Comparison of ENCODE assay signal across 7 cellular contexts in genomic region chr1:64986903-64987871, GRCh38. TPM values are rescaled to one million over a fixed set of nuclear protein-coding genes. Genes with fewer than 3 reads are reported as not detected.
DNase-seq lines count a peak whose midpoint lies in the region; ATAC-seq and TF ChIP-seq lines count a peak whose summit lies in the region.

No MANE protein-coding gene starts in this region.

- no peak overlapping the region for H3K4me3 Mint-ChIP-seq in stimulated activated effector memory CD8-positive, alpha-beta T cell treated with anti-CD3 and anti-CD28 coated beads, Interleukin-12 subunit alpha, Interleukin-12 subunit beta, amount 100 ng/mL, for 72 hours

- H3K36me3 Mint-ChIP-seq in stimulated activated effector memory CD8-positive, alpha-beta T cell treated with anti-CD3 and anti-CD28 coated beads, Interleukin-12 subunit alpha, Interleukin-12 subunit beta, amount 100 ng/mL, for 72 hours: no peaks in the 10 kb centered on the region

- POLR2A ChIA-PET in SK-N-SH (lab: Yijun Ruan, JAX): no interaction called here

- no peaks in the 10 kb centered on the region for H3F3A ChIP-seq in SK-N-SH (replicated peaks; ENCODE audit: insufficient read depth)

- no peaks in the 10 kb centered on the region for H3K9me3 Mint-ChIP-seq in stimulated activated effector memory CD8-positive, alpha-beta T cell treated with anti-CD3 and anti-CD28 coated beads, Interleukin-12 subunit alpha, Interleukin-12 subunit beta, amount 100 ng/mL, for 72 hours

- no peak overlapping the region for H3K4me2 ChIP-seq in SK-N-SH

- peaks cover 20% of the 10 kb centered on the region for H3K4me1 Mint-ChIP-seq in stimulated activated effector memory CD8-positive, alpha-beta T cell treated with anti-CD3 and anti-CD28 coated beads, Interleukin-12 subunit alpha, Interleukin-12 subunit beta, amount 100 ng/mL, for 72 hours

- no peak overlapping the region for H2AFZ ChIP-seq in SK-N-SH (ENCODE audit: low read depth)

- H3K9me3 ChIP-seq in right atrium auricular region (no peaks in the 10 kb centered on the region), SK-N-SH (no peaks in the 10 kb centered on the region)

- H3K79me2 ChIP-seq in SK-N-SH (ENCODE audit: insufficient read depth): no peaks in the 10 kb centered on the region

- TF ChIP-seq RAD21 in SK-N-SH (IDR thresholded peaks at IDR 0.05; ENCODE audit: low read length): no peak

- H4K20me1 ChIP-seq in SK-N-SH (ENCODE audit: insufficient read depth): no peaks in the 10 kb centered on the region

- no peak overlapping the region for H3K4me3 ChIP-seq in right atrium auricular region
- no peak overlapping the region for H3K4me3 ChIP-seq in SK-N-SH (ENCODE audit: low read depth in 2 of 2, low read length in 1 of 2)

- DNase-seq in OCI-M1 (lab: John Stamatoyannopoulos, UW) (peak; percentile 49), right atrium auricular region (ENCODE audit: low spot score) (no peak), SK-N-SH (no peak), NCI-H1092 (lab: John Stamatoyannopoulos, UW) (no peak)
- DNase-seq in stimulated activated effector memory CD8-positive, alpha-beta T cell treated with anti-CD3 and anti-CD28 coated beads, Interleukin-12 subunit alpha, Interleukin-12 subunit beta, amount 100 ng/mL, for 72 hours (ENCODE audit: low spot score in 2 of 2): no peak

- TF ChIP-seq CTCF in right atrium auricular region (IDR thresholded peaks at IDR 0.05): no peak
- no peak for TF ChIP-seq CTCF in SK-N-SH (IDR thresholded peaks at IDR 0.05)

- H3K9me2 ChIP-seq in SK-N-SH: no peaks in the 10 kb centered on the region

- ATAC-seq in GM19035 (IDR thresholded peaks at IDR 0.05; ENCODE audit: unreplicated experiment): peak; percentile 98
- peak; percentile 96 for ATAC-seq in HG02884 (IDR thresholded peaks at IDR 0.05; ENCODE audit: unreplicated experiment)
- ATAC-seq in stimulated activated effector memory CD8-positive, alpha-beta T cell treated with anti-CD3 and anti-CD28 coated beads, Interleukin-12 subunit alpha, Interleukin-12 subunit beta, amount 100 ng/mL, for 72 hours: peak; percentile 75

- H3K9ac ChIP-seq in SK-N-SH: no peak overlapping the region

- TF ChIP-seq EP300 in SK-N-SH (IDR thresholded peaks at IDR 0.05; ENCODE audit: borderline replicate concordance in 1 of 2, low read depth in 1 of 2, low read length in 1 of 2): no peak

- CTCF ChIA-PET in SK-N-SH (lab: Yijun Ruan, JAX): interaction anchor here (1.0 kb wide), 1 partner anchor 21 kb away, joined by 3 read pairs; no protein-coding TSS in a partner anchor

- H3K4me1 ChIP-seq in right atrium auricular region (peaks cover 0 to 10% of the 10 kb centered on the region in 2 donors), SK-N-SH (ENCODE audit: control insufficient read depth in 1 of 2, insufficient read depth in 2 of 2, low read depth in 1 of 2, low read length in 1 of 2) (peaks cover 6 to 8% of the 10 kb centered on the region in 2 experiments; a peak in 2 of 4 replicates)

- H3K27me3 ChIP-seq in right atrium auricular region (no peaks in the 10 kb centered on the region), SK-N-SH (ENCODE audit: insufficient read depth) (no peaks in the 10 kb centered on the region)

- H3K27ac ChIP-seq in right atrium auricular region (no peak overlapping the region), SK-N-SH (ENCODE audit: low read depth in 2 of 2, low read length in 1 of 2) (no peak overlapping the region)

- H3K36me3 ChIP-seq in right atrium auricular region: no peaks in the 10 kb centered on the region
- no peaks in the 10 kb centered on the region for H3K36me3 ChIP-seq in SK-N-SH (replicated peaks in 1 of 2; ENCODE audit: control insufficient read depth in 1 of 2, insufficient read depth in 2 of 2, low read length in 1 of 2)

- H3K27ac Mint-ChIP-seq in stimulated activated effector memory CD8-positive, alpha-beta T cell treated with anti-CD3 and anti-CD28 coated beads, Interleukin-12 subunit alpha, Interleukin-12 subunit beta, amount 100 ng/mL, for 72 hours: no peak overlapping the region

- 79% methylated on average over 3 of the region's 3 CpGs for WGBS in SK-N-SH (ENCODE audit: low lambda C conversion rate)

TF ChIP-seq in SK-N-SH, 30 proteins besides CTCF, POLR2A, EP300 and RAD21:
- no peak for TF ChIP-seq USF2 (IDR thresholded peaks at IDR 0.05; ENCODE audit: borderline replicate concordance, low read depth, low read length)
- TF ChIP-seq, protein P1, sequence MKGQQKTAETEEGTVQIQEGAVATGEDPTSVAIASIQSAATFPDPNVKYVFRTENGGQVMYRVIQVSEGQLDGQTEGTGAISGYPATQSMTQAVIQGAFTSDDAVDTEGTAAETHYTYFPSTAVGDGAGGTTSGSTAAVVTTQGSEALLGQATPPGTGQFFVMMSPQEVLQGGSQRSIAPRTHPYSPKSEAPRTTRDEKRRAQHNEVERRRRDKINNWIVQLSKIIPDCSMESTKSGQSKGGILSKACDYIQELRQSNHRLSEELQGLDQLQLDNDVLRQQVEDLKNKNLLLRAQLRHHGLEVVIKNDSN (IDR thresholded peaks at IDR 0.05; ENCODE audit: borderline replicate concordance, low read depth): no peak
- TF ChIP-seq SIN3A (IDR thresholded peaks at IDR 0.05; ENCODE audit: borderline replicate concordance, low read depth, low read length): no peak
- TF ChIP-seq SMC3 (IDR thresholded peaks at IDR 0.05; ENCODE audit: low read depth, low read length): no peak
- no peak for TF ChIP-seq FOXJ3 (CRISPR knock-in tag; IDR thresholded peaks at IDR 0.05)
- TF ChIP-seq TEAD4 (IDR thresholded peaks at IDR 0.05; ENCODE audit: borderline replicate concordance, insufficient read depth): no peak
- no peak for TF ChIP-seq YY1 (IDR thresholded peaks at IDR 0.05; ENCODE audit: low read depth)
- no peak for TF ChIP-seq RFX5 (IDR thresholded peaks at IDR 0.05; ENCODE audit: low read length)
- no peak for TF ChIP-seq FOSL2 (IDR thresholded peaks at IDR 0.05; ENCODE audit: borderline replicate concordance, low read depth)
- no peak for TF ChIP-seq EZH2phosphoT487 (IDR thresholded peaks at IDR 0.05; ENCODE audit: borderline replicate concordance, low read depth)
- TF ChIP-seq CHD2 (IDR thresholded peaks at IDR 0.05; ENCODE audit: low read length, partially characterized antibody): no peak
- no peak for TF ChIP-seq RXRA (IDR thresholded peaks at IDR 0.05; ENCODE audit: borderline replicate concordance, low read depth)
- TF ChIP-seq, protein P2, sequence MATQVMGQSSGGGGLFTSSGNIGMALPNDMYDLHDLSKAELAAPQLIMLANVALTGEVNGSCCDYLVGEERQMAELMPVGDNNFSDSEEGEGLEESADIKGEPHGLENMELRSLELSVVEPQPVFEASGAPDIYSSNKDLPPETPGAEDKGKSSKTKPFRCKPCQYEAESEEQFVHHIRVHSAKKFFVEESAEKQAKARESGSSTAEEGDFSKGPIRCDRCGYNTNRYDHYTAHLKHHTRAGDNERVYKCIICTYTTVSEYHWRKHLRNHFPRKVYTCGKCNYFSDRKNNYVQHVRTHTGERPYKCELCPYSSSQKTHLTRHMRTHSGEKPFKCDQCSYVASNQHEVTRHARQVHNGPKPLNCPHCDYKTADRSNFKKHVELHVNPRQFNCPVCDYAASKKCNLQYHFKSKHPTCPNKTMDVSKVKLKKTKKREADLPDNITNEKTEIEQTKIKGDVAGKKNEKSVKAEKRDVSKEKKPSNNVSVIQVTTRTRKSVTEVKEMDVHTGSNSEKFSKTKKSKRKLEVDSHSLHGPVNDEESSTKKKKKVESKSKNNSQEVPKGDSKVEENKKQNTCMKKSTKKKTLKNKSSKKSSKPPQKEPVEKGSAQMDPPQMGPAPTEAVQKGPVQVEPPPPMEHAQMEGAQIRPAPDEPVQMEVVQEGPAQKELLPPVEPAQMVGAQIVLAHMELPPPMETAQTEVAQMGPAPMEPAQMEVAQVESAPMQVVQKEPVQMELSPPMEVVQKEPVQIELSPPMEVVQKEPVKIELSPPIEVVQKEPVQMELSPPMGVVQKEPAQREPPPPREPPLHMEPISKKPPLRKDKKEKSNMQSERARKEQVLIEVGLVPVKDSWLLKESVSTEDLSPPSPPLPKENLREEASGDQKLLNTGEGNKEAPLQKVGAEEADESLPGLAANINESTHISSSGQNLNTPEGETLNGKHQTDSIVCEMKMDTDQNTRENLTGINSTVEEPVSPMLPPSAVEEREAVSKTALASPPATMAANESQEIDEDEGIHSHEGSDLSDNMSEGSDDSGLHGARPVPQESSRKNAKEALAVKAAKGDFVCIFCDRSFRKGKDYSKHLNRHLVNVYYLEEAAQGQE (IDR thresholded peaks at IDR 0.05; ENCODE audit: low read depth, low read length): no peak
- no peak for TF ChIP-seq ZBTB33 (IDR thresholded peaks at IDR 0.05; ENCODE audit: borderline replicate concordance, low read depth)
- no peak for TF ChIP-seq GATA2 (CRISPR knock-in tag; IDR thresholded peaks at IDR 0.05)

RNA-seq across cellular contexts. Expression of gene JAK1, which starts 20.8 kb away (rescaled TPM):
- total RNA-seq in right atrium auricular region: 100 to 1,000 TPM in 1 of 2 donors, 10 to 100 TPM in 1; 90.3 to 122 TPM
- 47.5 and 47.7 TPM in 2 replicates for polyA plus RNA-seq in SK-N-SH (2012; rRNA removed)
- 47.6 and 48.4 TPM in 2 replicates for polyA plus RNA-seq in SK-N-SH (2012; cell fraction: cytosol; rRNA removed)
- polyA plus RNA-seq in SK-N-SH (2012; cell fraction: nucleus; rRNA removed): 48.8 and 63.4 TPM in 2 replicates
